ENCODE assay signal across 8 cellular contexts in genomic region chr5:52356311-52356918, GRCh38.
DNase-seq lines count a peak whose midpoint lies in the region; ATAC-seq, FAIRE-seq and TF ChIP-seq lines count a peak whose summit lies in the region.

No MANE protein-coding gene starts in this region.

- DNase-seq in GM12865 (ENCODE audit: low read depth), result peak; percentile 1
- peak; percentile 73 for DNase-seq in NCI-H146 treated with DMSO at 0.1 percent for 48 hours (lab: John Stamatoyannopoulos, UW; ENCODE audit: unreplicated experiment)
- DNase-seq in GM12878 (ENCODE audit: low read depth, low spot score), result no peak
- no peak for DNase-seq in nephron progenitor cell
- no peak for DNase-seq in activated gamma-delta T cell (lab: John Stamatoyannopoulos, UW)
- no peak for DNase-seq in omental fat pad (ENCODE audit: low spot score)
- DNase-seq in dedifferentiated amniotic fluid mesenchymal stem cell (ENCODE audit: extremely low spot score), result no peak

- CTCF ChIA-PET in GM12878 (lab: Yijun Ruan, JAX), result interaction anchor here (0.8 to 2.1 kb wide), 4 partner anchors 8 to 1398 kb away, joined by 3 to 7 read pairs (median 4); no protein-coding TSS in a partner anchor

- TF ChIP-seq EP300 in GM12878 (IDR thresholded peaks at IDR 0.05; ENCODE audit: borderline replicate concordance in 1 of 2, control insufficient read depth in 1 of 2, low read depth in 2 of 2, low read length in 2 of 2), result no peak

- 0% methylated on average over 3 of the region's 3 CpGs for WGBS in GM12878 (ENCODE audit: insufficient coverage, insufficient replicate concordance, low lambda C conversion rate, missing lambda C conversion rate)

- FAIRE-seq in GM12878 (lab: Jason Lieb, UNC), result no peak

- H3K4me3 Mint-ChIP-seq in nephron progenitor cell, result no peak overlapping the region

- no peaks in the 10 kb centered on the region for H4K20me1 ChIP-seq in GM12878 (ENCODE audit: control insufficient read depth, insufficient read depth)

- H3K9me3 ChIP-seq in GM12878 (replicated peaks; ENCODE audit: control insufficient read depth, insufficient read depth, low read length), result no peaks in the 10 kb centered on the region

- no peaks in the 10 kb centered on the region for H3K36me3 Mint-ChIP-seq in nephron progenitor cell (ENCODE audit: low read depth)

- H3K4me3 ChIP-seq in GM12865 (ENCODE audit: low read depth, low read length) (no peak overlapping the region), GM12878 (no peak overlapping the region)

- RAD21 ChIA-PET in GM12878 (lab: Charles Lee; ENCODE audit: unreplicated experiment), result interaction anchor here (1.9 kb wide), 1 partner anchor 1393 kb away, joined by 6 read pairs; no protein-coding TSS in a partner anchor

- H3K4me1 Mint-ChIP-seq in nephron progenitor cell, result no peaks in the 10 kb centered on the region

- H3K27me3 Mint-ChIP-seq in nephron progenitor cell (ENCODE audit: low read depth, poor library complexity), result no peaks in the 10 kb centered on the region

- H3K27ac Mint-ChIP-seq in nephron progenitor cell, result no peak overlapping the region

- H3K9me3 Mint-ChIP-seq in nephron progenitor cell, result no peaks in the 10 kb centered on the region

- H3K9ac ChIP-seq in GM12878 (ENCODE audit: control insufficient read depth, insufficient read depth, low read length), result no peak overlapping the region

- POLR2A ChIA-PET in GM12878 (lab: Charles Lee), result interaction anchor here (0.6 kb wide), 1 partner anchor 1395 kb away, joined by 3 read pairs; no protein-coding TSS in a partner anchor

- ATAC-seq in GM12878, result no peak
- no peak for ATAC-seq in omental fat pad (ENCODE audit: low FRiP score)
- ATAC-seq in GM21717 (IDR thresholded peaks at IDR 0.05; ENCODE audit: unreplicated experiment), result no peak

- no peaks in the 10 kb centered on the region for H3K27me3 ChIP-seq in GM12878 (replicated peaks in 1 of 2; ENCODE audit: control insufficient read depth in 2 of 2, insufficient read depth in 2 of 2, low read length in 1 of 2)

- H3K27ac ChIP-seq in GM12878 (ENCODE audit: control insufficient read depth, insufficient read depth), result no peak overlapping the region

- H3K36me3 ChIP-seq in GM12878 (ENCODE audit: control insufficient read depth in 2 of 2, insufficient read depth in 2 of 2, low read length in 1 of 2), result no peaks in the 10 kb centered on the region

- H2AFZ ChIP-seq in GM12878 (ENCODE audit: control insufficient read depth, low read depth, low read length), result no peak overlapping the region

- intact Hi-C loops in GM12878 (cut with micrococcal nuclease; ENCODE audit: unreplicated experiment), result loop anchor here (10.0 kb wide), 1 partner anchor 972 kb away; the partner anchor contains the start of gene ISL1

- TF ChIP-seq POLR2A in GM12878 (IDR thresholded peaks at IDR 0.05; ENCODE audit: low read depth, low read length), result no peak

- SMC1A ChIA-PET in GM12878 (lab: Charles Lee; ENCODE audit: uncharacterized antibody, unreplicated experiment), result interaction anchor here (0.9 to 1.3 kb wide), 4 partner anchors 13 to 1398 kb away, joined by 3 to 5 read pairs (median 4); no protein-coding TSS in a partner anchor

- TF ChIP-seq CTCF in GM12865 (IDR thresholded peaks at IDR 0.05; ENCODE audit: insufficient read depth, low read depth, low read length, missing control alignments) (peak; percentile 42), GM12878 (IDR thresholded peaks at IDR 0.05 in 2 of 3, conservative IDR thresholded peaks at IDR 0.05 in 1 of 3; ENCODE audit: control insufficient read depth in 2 of 3, extremely low read depth in 1 of 3, insufficient read depth in 1 of 3, low read depth in 3 of 3, low read length in 3 of 3) (peak; percentile 45 to 52 (median 48); a peak in 4 of 6 replicates), nephron progenitor cell (IDR thresholded peaks at IDR 0.05) (peak; percentile 82), omental fat pad (IDR thresholded peaks at IDR 0.05) (no peak)

- H3K4me2 ChIP-seq in GM12878 (ENCODE audit: control insufficient read depth, insufficient read depth), result no peak overlapping the region

- in situ Hi-C loops in GM12878 (cut with MboI), result loop anchor here (10.0 kb wide), 1 partner anchor 1392 kb away; no protein-coding TSS in a partner anchor

- no TSS peak for BruUV-seq in GM12878 (replicated peaks; lab: Mats Ljungman, UMichigan)

- TF ChIP-seq RAD21 in GM12878 (IDR thresholded peaks at IDR 0.05; ENCODE audit: insufficient read depth, low read depth, low read length), result peak; percentile 49

- no peaks in the 10 kb centered on the region for H3K4me1 ChIP-seq in GM12878 (ENCODE audit: control insufficient read depth, insufficient read depth, low read length)

- H3K79me2 ChIP-seq in GM12878 (ENCODE audit: control insufficient read depth, insufficient read depth, low read length), result no peaks in the 10 kb centered on the region

TF ChIP-seq in GM12878, 131 proteins besides CTCF, POLR2A, EP300 and RAD21:
- TF ChIP-seq SMC3 (IDR thresholded peaks at IDR 0.05; ENCODE audit: borderline replicate concordance, low read length), result peak; percentile 40
- TF ChIP-seq IKZF1 (conservative IDR thresholded peaks at IDR 0.05), result no peak
- TF ChIP-seq, protein P1, sequence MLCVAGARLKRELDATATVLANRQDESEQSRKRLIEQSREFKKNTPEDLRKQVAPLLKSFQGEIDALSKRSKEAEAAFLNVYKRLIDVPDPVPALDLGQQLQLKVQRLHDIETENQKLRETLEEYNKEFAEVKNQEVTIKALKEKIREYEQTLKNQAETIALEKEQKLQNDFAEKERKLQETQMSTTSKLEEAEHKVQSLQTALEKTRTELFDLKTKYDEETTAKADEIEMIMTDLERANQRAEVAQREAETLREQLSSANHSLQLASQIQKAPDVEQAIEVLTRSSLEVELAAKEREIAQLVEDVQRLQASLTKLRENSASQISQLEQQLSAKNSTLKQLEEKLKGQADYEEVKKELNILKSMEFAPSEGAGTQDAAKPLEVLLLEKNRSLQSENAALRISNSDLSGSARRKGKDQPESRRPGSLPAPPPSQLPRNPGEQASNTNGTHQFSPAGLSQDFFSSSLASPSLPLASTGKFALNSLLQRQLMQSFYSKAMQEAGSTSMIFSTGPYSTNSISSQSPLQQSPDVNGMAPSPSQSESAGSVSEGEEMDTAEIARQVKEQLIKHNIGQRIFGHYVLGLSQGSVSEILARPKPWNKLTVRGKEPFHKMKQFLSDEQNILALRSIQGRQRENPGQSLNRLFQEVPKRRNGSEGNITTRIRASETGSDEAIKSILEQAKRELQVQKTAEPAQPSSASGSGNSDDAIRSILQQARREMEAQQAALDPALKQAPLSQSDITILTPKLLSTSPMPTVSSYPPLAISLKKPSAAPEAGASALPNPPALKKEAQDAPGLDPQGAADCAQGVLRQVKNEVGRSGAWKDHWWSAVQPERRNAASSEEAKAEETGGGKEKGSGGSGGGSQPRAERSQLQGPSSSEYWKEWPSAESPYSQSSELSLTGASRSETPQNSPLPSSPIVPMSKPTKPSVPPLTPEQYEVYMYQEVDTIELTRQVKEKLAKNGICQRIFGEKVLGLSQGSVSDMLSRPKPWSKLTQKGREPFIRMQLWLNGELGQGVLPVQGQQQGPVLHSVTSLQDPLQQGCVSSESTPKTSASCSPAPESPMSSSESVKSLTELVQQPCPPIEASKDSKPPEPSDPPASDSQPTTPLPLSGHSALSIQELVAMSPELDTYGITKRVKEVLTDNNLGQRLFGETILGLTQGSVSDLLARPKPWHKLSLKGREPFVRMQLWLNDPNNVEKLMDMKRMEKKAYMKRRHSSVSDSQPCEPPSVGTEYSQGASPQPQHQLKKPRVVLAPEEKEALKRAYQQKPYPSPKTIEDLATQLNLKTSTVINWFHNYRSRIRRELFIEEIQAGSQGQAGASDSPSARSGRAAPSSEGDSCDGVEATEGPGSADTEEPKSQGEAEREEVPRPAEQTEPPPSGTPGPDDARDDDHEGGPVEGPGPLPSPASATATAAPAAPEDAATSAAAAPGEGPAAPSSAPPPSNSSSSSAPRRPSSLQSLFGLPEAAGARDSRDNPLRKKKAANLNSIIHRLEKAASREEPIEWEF (IDR thresholded peaks at IDR 0.05; ENCODE audit: insufficient replicate concordance, low read depth, low read length), result no peak
- no peak for TF ChIP-seq POLR2AphosphoS2 (IDR thresholded peaks at IDR 0.05; ENCODE audit: low read depth, low read length)
TF ChIP-seq in GM12878: peak in this region for 1.

Comparison
In these comparisons a context has a peak if more than half of its experiments do, and no peak if none do; other contexts are left out.
1. DNase-seq: peak in GM12865 (single experiment) and NCI-H146 treated with DMSO at 0.1 percent for 48 hours (single experiment); none in GM12878 (single experiment), nephron progenitor cell (single experiment), activated gamma-delta T cell (single experiment), omental fat pad (single experiment) and dedifferentiated amniotic fluid mesenchymal stem cell (single experiment).
2. CTCF ChIP-seq: peak in GM12865 (single experiment), GM12878 (3 of 3) and nephron progenitor cell (single experiment); none in omental fat pad (0 of 3).